Comparison of ENCODE assay signal across 1 cellular context in the genomic region with DNA sequence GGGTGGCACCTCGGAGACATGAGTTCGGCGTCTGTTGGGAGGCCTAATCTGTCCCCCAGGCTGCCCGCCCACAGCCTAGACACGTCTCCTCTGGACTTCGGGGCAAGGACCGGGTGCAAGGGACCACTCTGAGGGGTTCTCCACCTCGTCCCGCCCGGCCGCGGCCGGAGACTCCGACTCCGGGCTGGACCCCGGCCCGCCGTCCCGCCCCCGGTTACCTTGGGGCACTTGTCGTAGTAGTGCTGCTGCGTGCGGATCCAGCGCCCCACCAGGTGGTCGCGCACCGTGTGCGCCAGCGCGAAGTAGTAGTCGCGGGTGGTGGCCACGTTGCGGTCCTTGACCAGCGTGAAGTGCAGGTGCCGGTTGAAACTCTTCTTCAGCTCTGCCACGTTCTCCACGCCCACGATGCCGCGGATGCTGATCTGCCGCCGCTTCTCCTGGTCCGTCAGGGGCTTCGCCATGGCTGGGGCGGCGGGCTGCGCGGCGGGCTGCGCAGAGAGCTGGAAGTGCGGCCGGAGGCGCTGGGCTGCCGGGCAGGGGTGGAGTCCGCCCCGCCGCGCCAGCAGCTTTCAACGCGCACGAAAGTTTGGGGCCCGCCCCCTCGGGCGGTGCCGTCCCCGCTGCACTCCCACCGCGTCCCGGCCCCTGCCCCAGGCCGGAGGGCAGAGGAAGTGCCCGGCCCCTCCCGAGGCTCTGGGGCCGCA.
TF ChIP-seq lines count a peak whose summit lies in the region.

PYGL (minus strand) TSS at position 541 of the 704 bp plus-strand sequence; CDS start at position 461, 80 bp downstream.

TF ChIP-seq in HepG2, 621 proteins besides CTCF, POLR2A, EP300 and RAD21 (continued from another document and continues in another):
- TF ChIP-seq, protein P1, sequence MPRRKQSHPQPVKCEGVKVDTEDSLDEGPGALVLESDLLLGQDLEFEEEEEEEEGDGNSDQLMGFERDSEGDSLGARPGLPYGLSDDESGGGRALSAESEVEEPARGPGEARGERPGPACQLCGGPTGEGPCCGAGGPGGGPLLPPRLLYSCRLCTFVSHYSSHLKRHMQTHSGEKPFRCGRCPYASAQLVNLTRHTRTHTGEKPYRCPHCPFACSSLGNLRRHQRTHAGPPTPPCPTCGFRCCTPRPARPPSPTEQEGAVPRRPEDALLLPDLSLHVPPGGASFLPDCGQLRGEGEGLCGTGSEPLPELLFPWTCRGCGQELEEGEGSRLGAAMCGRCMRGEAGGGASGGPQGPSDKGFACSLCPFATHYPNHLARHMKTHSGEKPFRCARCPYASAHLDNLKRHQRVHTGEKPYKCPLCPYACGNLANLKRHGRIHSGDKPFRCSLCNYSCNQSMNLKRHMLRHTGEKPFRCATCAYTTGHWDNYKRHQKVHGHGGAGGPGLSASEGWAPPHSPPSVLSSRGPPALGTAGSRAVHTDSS (CRISPR knock-in tag; conservative IDR thresholded peaks at IDR 0.05): 0 out of 2 replicates have a peak, but pooled peaks have one; percentile 59
- TF ChIP-seq HNRNPLL (IDR thresholded peaks at IDR 0.05; ENCODE audit: low read depth, low read length, poor library complexity, severe bottlenecking) (peak; percentile 91), SSRP1 (CRISPR knock-in tag; IDR thresholded peaks at IDR 0.05) (no peak), PHB2 (IDR thresholded peaks at IDR 0.05; ENCODE audit: partially characterized antibody) (no peak), KDM5B (CRISPR knock-in tag; IDR thresholded peaks at IDR 0.05; ENCODE audit: borderline replicate concordance) (peak; percentile 89), HBP1 (CRISPR knock-in tag; IDR thresholded peaks at IDR 0.05; ENCODE audit: low read depth) (peak; percentile 6; the same call in 1 of the 2 replicates), ARNT (IDR thresholded peaks at IDR 0.05) (no peak), GABPB1 (CRISPR knock-in tag; IDR thresholded peaks at IDR 0.05) (peak; percentile 78), ELF3 (CRISPR knock-in tag; IDR thresholded peaks at IDR 0.05) (no peak; the same call in 1 of the 2 replicates), ATF6 (CRISPR knock-in tag; conservative IDR thresholded peaks at IDR 0.05) (no peak), MED13 (CRISPR knock-in tag; IDR thresholded peaks at IDR 0.05) (0 out of 2 replicates have a peak, but pooled peaks have one; percentile 40), POLR2AphosphoS5 (IDR thresholded peaks at IDR 0.05; ENCODE audit: low read depth, low read length) (peak; percentile 66), RAD51 (IDR thresholded peaks at IDR 0.05; ENCODE audit: borderline replicate concordance) (no peak), YEATS2 (CRISPR knock-in tag; IDR thresholded peaks at IDR 0.05; ENCODE audit: borderline replicate concordance) (peak; percentile 55), ZNF687 (CRISPR knock-in tag; IDR thresholded peaks at IDR 0.05) (peak; percentile 89), AFF4 (CRISPR knock-in tag; IDR thresholded peaks at IDR 0.05) (no peak), KLF15 (CRISPR knock-in tag; IDR thresholded peaks at IDR 0.05; ENCODE audit: borderline replicate concordance) (no peak; the same call in 1 of the 2 replicates), ZNF576 (CRISPR knock-in tag; IDR thresholded peaks at IDR 0.05) (peak; percentile 71; the same call in 1 of the 2 replicates), ATAD3A (CRISPR knock-in tag; IDR thresholded peaks at IDR 0.05) (no peak), RERE (CRISPR knock-in tag; IDR thresholded peaks at IDR 0.05; ENCODE audit: low read depth) (no peak), ZNF503 (CRISPR knock-in tag; IDR thresholded peaks at IDR 0.05) (no peak; the same call in 1 of the 2 replicates), SETDB1 (CRISPR knock-in tag; IDR thresholded peaks at IDR 0.05; ENCODE audit: borderline replicate concordance) (no peak), SOX5 (CRISPR knock-in tag; IDR thresholded peaks at IDR 0.05; ENCODE audit: borderline replicate concordance) (peak; percentile 24; the same call in 1 of the 2 replicates), ASH2L (IDR thresholded peaks at IDR 0.05; ENCODE audit: insufficient read length, low read depth, low read length) (peak; percentile 18), ZFP36L2 (CRISPR knock-in tag; IDR thresholded peaks at IDR 0.05) (no peak)
- TF ChIP-seq, protein P2, sequence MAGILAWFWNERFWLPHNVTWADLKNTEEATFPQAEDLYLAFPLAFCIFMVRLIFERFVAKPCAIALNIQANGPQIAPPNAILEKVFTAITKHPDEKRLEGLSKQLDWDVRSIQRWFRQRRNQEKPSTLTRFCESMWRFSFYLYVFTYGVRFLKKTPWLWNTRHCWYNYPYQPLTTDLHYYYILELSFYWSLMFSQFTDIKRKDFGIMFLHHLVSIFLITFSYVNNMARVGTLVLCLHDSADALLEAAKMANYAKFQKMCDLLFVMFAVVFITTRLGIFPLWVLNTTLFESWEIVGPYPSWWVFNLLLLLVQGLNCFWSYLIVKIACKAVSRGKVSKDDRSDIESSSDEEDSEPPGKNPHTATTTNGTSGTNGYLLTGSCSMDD (CRISPR knock-in tag; IDR thresholded peaks at IDR 0.05): no peak
- TF ChIP-seq, protein P3, sequence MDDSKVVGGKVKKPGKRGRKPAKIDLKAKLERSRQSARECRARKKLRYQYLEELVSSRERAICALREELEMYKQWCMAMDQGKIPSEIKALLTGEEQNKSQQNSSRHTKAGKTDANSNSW (CRISPR knock-in tag; IDR thresholded peaks at IDR 0.05; ENCODE audit: borderline replicate concordance): no peak; the same call in 1 of the 2 replicates
